Comparison of ENCODE assay signal across 1 cellular context in the genomic region with DNA sequence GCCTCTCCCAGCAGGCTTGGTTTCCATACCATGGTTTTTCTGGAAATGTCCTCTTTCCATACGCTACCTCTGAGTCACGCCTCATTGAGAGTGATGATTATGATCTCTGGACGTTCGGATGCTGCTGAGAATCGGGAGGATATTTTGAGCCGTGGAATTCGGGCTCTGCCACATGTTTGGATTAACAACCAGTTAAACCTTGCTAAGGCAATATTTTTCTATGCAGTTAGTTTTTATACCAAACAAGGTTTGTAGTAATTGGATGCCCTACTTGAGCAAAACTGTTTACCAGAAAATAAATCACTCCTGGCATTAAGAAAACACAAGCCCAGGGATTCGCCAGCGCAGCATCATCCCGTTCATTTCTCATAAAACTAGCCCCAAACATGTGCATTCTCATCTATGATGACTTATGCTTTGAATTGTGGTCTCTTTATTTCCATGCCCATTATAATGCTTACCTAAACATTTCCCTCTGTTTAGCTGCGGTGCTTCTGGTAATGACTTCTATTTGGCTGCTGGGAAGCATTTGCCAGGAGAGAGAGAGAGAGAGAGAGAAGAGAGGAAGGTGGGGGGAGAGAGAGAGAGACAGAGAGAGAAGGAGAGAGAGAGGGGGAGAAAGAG.
TF ChIP-seq lines count a peak whose summit lies in the region.

No MANE protein-coding gene starts in this region.

TF ChIP-seq in HEK293, 187 proteins besides CTCF, POLR2A, EP300 and RAD21 (continued from another document and continues in another):
- TF ChIP-seq, protein P1, sequence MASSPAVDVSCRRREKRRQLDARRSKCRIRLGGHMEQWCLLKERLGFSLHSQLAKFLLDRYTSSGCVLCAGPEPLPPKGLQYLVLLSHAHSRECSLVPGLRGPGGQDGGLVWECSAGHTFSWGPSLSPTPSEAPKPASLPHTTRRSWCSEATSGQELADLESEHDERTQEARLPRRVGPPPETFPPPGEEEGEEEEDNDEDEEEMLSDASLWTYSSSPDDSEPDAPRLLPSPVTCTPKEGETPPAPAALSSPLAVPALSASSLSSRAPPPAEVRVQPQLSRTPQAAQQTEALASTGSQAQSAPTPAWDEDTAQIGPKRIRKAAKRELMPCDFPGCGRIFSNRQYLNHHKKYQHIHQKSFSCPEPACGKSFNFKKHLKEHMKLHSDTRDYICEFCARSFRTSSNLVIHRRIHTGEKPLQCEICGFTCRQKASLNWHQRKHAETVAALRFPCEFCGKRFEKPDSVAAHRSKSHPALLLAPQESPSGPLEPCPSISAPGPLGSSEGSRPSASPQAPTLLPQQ (tag by site-specific recombination; IDR thresholded peaks at IDR 0.05): peak; percentile 26; the same call in 1 of the 2 replicates
- TF ChIP-seq ZNF596 (tag by site-specific recombination; IDR thresholded peaks at IDR 0.05): peak; percentile 79
- TF ChIP-seq ZNF324 (tag by site-specific recombination; IDR thresholded peaks at IDR 0.05): no peak
- no peak for TF ChIP-seq ZNF266 (tag by site-specific recombination; IDR thresholded peaks at IDR 0.05; ENCODE audit: low read depth)
- peak; percentile 47; the same call in 1 of the 2 replicates for TF ChIP-seq SP7 (tag by site-specific recombination; IDR thresholded peaks at IDR 0.05)
- peak; percentile 76; the same call in 1 of the 2 replicates for TF ChIP-seq ZNF449 (tag by site-specific recombination; IDR thresholded peaks at IDR 0.05)
- TF ChIP-seq ZBTB1 (tag by site-specific recombination; IDR thresholded peaks at IDR 0.05): no peak
- no peak for TF ChIP-seq ZNF223 (tag by site-specific recombination; IDR thresholded peaks at IDR 0.05)
- no peak for TF ChIP-seq PRDM2 (tag by site-specific recombination; IDR thresholded peaks at IDR 0.05; ENCODE audit: borderline replicate concordance)
- TF ChIP-seq ZNF560 (tag by site-specific recombination; IDR thresholded peaks at IDR 0.05; ENCODE audit: borderline replicate concordance): no peak
- no peak for TF ChIP-seq ZNF792 (tag by site-specific recombination; IDR thresholded peaks at IDR 0.05)
- no peak for TF ChIP-seq ZNF16 (tag by site-specific recombination; IDR thresholded peaks at IDR 0.05; ENCODE audit: low read depth)
- no peak for TF ChIP-seq YY1 (tag by site-specific recombination; IDR thresholded peaks at IDR 0.05)
- TF ChIP-seq FEZF1 (tag by site-specific recombination; IDR thresholded peaks at IDR 0.05): 0 out of 2 replicates have a peak, but pooled peaks have one; percentile 15
- TF ChIP-seq ZIC2 (tag by site-specific recombination; IDR thresholded peaks at IDR 0.05): peak; percentile 12; the same call in 1 of the 2 replicates
- TF ChIP-seq ZNF585B (tag by site-specific recombination; IDR thresholded peaks at IDR 0.05): no peak
- TF ChIP-seq, protein P2, sequence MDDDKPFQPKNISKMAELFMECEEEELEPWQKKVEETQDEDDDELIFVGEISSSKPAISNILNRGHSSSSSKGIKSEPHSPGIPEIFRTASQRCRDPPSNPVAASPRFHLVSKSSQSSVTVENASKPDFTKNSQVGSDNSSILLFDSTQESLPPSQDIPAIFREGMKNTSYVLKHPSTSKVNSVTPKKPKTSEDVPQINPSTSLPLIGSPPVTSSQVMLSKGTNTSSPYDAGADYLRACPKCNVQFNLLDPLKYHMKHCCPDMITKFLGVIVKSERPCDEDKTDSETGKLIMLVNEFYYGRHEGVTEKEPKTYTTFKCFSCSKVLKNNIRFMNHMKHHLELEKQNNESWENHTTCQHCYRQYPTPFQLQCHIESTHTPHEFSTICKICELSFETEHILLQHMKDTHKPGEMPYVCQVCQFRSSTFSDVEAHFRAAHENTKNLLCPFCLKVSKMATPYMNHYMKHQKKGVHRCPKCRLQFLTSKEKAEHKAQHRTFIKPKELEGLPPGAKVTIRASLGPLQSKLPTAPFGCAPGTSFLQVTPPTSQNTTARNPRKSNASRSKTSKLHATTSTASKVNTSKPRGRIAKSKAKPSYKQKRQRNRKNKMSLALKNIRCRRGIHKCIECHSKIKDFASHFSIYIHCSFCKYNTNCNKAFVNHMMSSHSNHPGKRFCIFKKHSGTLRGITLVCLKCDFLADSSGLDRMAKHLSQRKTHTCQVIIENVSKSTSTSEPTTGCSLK (tag by site-specific recombination; IDR thresholded peaks at IDR 0.05): no peak
- TF ChIP-seq, protein P3, sequence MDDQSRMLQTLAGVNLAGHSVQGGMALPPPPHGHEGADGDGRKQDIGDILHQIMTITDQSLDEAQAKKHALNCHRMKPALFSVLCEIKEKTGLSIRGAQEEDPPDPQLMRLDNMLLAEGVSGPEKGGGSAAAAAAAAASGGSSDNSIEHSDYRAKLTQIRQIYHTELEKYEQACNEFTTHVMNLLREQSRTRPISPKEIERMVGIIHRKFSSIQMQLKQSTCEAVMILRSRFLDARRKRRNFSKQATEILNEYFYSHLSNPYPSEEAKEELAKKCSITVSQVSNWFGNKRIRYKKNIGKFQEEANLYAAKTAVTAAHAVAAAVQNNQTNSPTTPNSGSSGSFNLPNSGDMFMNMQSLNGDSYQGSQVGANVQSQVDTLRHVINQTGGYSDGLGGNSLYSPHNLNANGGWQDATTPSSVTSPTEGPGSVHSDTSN (CRISPR knock-in tag; IDR thresholded peaks at IDR 0.05): no peak
- TF ChIP-seq, protein P4, sequence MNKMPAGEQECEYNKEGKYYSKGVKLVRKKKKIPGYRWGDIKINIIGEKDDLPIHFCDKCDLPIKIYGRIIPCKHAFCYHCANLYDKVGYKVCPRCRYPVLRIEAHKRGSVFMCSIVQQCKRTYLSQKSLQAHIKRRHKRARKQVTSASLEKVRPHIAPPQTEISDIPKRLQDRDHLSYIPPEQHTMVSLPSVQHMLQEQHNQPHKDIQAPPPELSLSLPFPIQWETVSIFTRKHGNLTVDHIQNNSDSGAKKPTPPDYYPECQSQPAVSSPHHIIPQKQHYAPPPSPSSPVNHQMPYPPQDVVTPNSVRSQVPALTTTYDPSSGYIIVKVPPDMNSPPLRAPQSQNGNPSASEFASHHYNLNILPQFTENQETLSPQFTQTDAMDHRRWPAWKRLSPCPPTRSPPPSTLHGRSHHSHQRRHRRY (tag by site-specific recombination; IDR thresholded peaks at IDR 0.05): no peak
- no peak for TF ChIP-seq ZNF610 (tag by site-specific recombination; IDR thresholded peaks at IDR 0.05; ENCODE audit: borderline replicate concordance)
- no peak for TF ChIP-seq ATF2 (tag by site-specific recombination; IDR thresholded peaks at IDR 0.05; ENCODE audit: low read depth)
- TF ChIP-seq, protein P5, sequence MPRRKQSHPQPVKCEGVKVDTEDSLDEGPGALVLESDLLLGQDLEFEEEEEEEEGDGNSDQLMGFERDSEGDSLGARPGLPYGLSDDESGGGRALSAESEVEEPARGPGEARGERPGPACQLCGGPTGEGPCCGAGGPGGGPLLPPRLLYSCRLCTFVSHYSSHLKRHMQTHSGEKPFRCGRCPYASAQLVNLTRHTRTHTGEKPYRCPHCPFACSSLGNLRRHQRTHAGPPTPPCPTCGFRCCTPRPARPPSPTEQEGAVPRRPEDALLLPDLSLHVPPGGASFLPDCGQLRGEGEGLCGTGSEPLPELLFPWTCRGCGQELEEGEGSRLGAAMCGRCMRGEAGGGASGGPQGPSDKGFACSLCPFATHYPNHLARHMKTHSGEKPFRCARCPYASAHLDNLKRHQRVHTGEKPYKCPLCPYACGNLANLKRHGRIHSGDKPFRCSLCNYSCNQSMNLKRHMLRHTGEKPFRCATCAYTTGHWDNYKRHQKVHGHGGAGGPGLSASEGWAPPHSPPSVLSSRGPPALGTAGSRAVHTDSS (tag by site-specific recombination; IDR thresholded peaks at IDR 0.05): no peak
- peak; percentile 61; the same call in 1 of the 2 replicates for TF ChIP-seq INSM2 (tag by site-specific recombination; IDR thresholded peaks at IDR 0.05)
- no peak for TF ChIP-seq ZNF404 (tag by site-specific recombination; IDR thresholded peaks at IDR 0.05)
- TF ChIP-seq WT1 (tag by site-specific recombination; IDR thresholded peaks at IDR 0.05): peak; percentile 89
- TF ChIP-seq ZFP69B (tag by site-specific recombination; IDR thresholded peaks at IDR 0.05): 0 out of 2 replicates have a peak, but pooled peaks have one; percentile 15
- TF ChIP-seq OVOL3 (tag by site-specific recombination; IDR thresholded peaks at IDR 0.05): peak; percentile 53
- TF ChIP-seq ZBTB6 (tag by site-specific recombination; IDR thresholded peaks at IDR 0.05): no peak
- TF ChIP-seq ZNF37A (tag by site-specific recombination; IDR thresholded peaks at IDR 0.05): no peak
- TF ChIP-seq KLF1 (tag by site-specific recombination; IDR thresholded peaks at IDR 0.05): no peak
- TF ChIP-seq ZNF175 (tag by site-specific recombination; IDR thresholded peaks at IDR 0.05): no peak
- TF ChIP-seq ZNF791 (tag by site-specific recombination; IDR thresholded peaks at IDR 0.05): no peak
- TF ChIP-seq ZNF76 (tag by site-specific recombination; IDR thresholded peaks at IDR 0.05; ENCODE audit: borderline replicate concordance, low read depth): no peak
- TF ChIP-seq GLI2 (tag by site-specific recombination; IDR thresholded peaks at IDR 0.05; ENCODE audit: borderline replicate concordance, low read depth): 0 out of 2 replicates have a peak, but pooled peaks have one; percentile 43
- no peak for TF ChIP-seq MYNN (tag by site-specific recombination; IDR thresholded peaks at IDR 0.05; ENCODE audit: borderline replicate concordance)
- peak; percentile 72; the same call in 1 of the 2 replicates for TF ChIP-seq ZNF561 (tag by site-specific recombination; IDR thresholded peaks at IDR 0.05; ENCODE audit: borderline replicate concordance)
